ENCODE assay signal across 10 cellular contexts in the genomic region with DNA sequence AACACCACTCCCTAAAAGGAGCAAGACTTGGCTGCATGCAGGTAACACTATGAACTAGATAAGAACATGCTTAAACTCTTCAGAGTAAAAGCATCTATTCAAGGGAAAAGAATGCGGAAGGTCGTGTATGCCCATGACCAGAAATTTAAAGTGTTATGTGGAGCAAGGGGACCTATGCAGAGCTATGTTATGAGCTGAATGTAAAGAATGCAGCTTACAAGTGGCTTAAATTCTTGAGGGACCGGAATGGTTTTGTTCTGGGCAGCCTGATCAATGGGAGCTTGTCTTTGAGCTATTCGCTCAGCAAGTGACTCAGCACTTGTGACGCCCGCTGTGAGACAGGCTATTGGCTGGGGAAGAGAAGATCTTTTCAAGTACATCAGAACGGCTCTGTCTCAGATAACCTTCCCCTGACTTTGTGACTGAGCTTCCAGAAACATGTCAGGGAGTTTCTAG.
DNase-seq lines count a peak whose midpoint lies in the region.
"Had no signal": no experiment of that assay in that cellular context is flagged by ENCODE, and none has a peak within 500 bp of the region (broad histone marks: within the 10 kb centered on the region; RNA-seq: fewer than 3 reads in every experiment).

No MANE protein-coding gene starts in this region.

- H3K36me3 ChIP-seq in GM23248 (ENCODE audit: low read depth), result peaks cover 16% of the 10 kb centered on the region

- H3K27me3 ChIP-seq in GM23248 (replicated peaks; ENCODE audit: insufficient read depth), result no peaks in the 10 kb centered on the region

- H3K4me2 ChIP-seq in GM23248 (ENCODE audit: unreplicated experiment), result no peak overlapping the region

- H3K4me3 ChIP-seq in GM23248, result no peak overlapping the region

- 45 to 54% methylated on average over 7 of the region's 7 CpGs for WGBS in GM23248 (ENCODE audit: low coverage in 1 of 2, low lambda C conversion rate in 2 of 2, missing lambda C conversion rate in 2 of 2), 2 experiments

- H3K9ac ChIP-seq in GM23248, result no peak overlapping the region

- H3F3A ChIP-seq in GM23248 (ENCODE audit: insufficient read depth), result peaks cover 10% of the 10 kb centered on the region; the same call in 1 of the 2 replicates

- H3K4me1 ChIP-seq in GM23248 (ENCODE audit: insufficient read depth), result peaks cover 8% of the 10 kb centered on the region; the same call in 1 of the 2 replicates

- peak; percentile 69 for DNase-seq in GM23248
- DNase-seq in SW 1271 (lab: John Stamatoyannopoulos, UW), result peak; percentile 71 to 89
- peak; percentile 94 for DNase-seq in glomerular visceral epithelial cell (ENCODE audit: extremely low spot score)
- peak; percentile 99 for DNase-seq in non-pigmented ciliary epithelial cell (ENCODE audit: low read depth)
- DNase-seq in DMS79 treated with DMSO at 0.1 percent for 48 hours (lab: John Stamatoyannopoulos, UW), result no peak
- DNase-seq in effector CD8-positive, alpha-beta T cell (lab: John Stamatoyannopoulos, UW), result no peak
- DNase-seq in DMS153 treated with DMSO at 0.1 percent for 48 hours (lab: John Stamatoyannopoulos, UW; ENCODE audit: unreplicated experiment), result no peak
- DNase-seq in activated gamma-delta T cell treated with Interleukin-2 at 50 U/mL for 16 hours, result no peak
- DNase-seq: activated CD4-positive, alpha-beta memory T cell treated with anti-CD3 and anti-CD28 coated beads, Interleukin-2, amount 10 ng/mL, durations not matched to agents 7 days and 5 days; stimulated activated CD4-positive, alpha-beta T cell treated with anti-CD3 and anti-CD28 coated beads, Interleukin-4, amount 100 ng/mL, for 1 hour had no signal

- no peaks in the 10 kb centered on the region for H3K79me2 ChIP-seq in GM23248 (ENCODE audit: insufficient read depth)

- no peaks in the 10 kb centered on the region for H4K20me1 ChIP-seq in GM23248 (ENCODE audit: insufficient read depth)

- H2AFZ ChIP-seq in GM23248, result peak overlapping the region; percentile 31; the same call in 1 of the 2 replicates

- H3K9me2 ChIP-seq in GM23248 (ENCODE audit: insufficient read depth), result no peaks in the 10 kb centered on the region

- in situ Hi-C loops in GM23248 (cut with MboI), result no loop called here

- peaks cover 3% of the 10 kb centered on the region for H3K9me3 ChIP-seq in GM23248 (ENCODE audit: low read depth)

- peak overlapping the region; percentile 46 for H3K27ac ChIP-seq in GM23248

Comparison
In these comparisons a context has a peak if more than half of its experiments do, and no peak if none do; other contexts are left out.
1. DNase-seq: peak in GM23248 (single experiment), SW 1271 (2 of 2), glomerular visceral epithelial cell (single experiment) and non-pigmented ciliary epithelial cell (single experiment); none in DMS79 treated with DMSO at 0.1 percent for 48 hours (single experiment), effector CD8-positive, alpha-beta T cell (single experiment), DMS153 treated with DMSO at 0.1 percent for 48 hours (single experiment) and activated gamma-delta T cell treated with Interleukin-2 at 50 U/mL for 16 hours (single experiment).